12 cellular contexts compared by ENCODE assay signal in the genomic region with DNA sequence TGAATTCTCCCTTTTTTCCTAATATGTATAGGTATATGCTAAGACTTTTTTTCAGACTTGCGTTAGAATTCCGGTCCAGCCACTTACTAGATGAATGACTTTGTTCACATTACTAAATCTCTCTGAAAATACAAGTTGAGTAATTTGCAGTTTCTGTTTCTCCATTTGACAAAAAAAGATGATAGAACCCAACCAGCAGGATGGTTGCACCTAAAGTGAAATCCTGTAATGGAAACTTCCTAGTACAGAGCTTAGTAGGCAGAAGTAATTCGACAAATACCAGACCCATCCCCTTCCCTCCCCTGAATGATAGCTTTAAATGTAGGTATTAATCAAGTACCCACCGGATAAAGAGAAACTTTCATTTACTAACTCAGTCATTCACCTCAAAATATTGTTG.
DNase-seq lines count a peak whose midpoint lies in the region; ATAC-seq and TF ChIP-seq lines count a peak whose summit lies in the region.
"Had no signal": no experiment of that assay in that cellular context is flagged by ENCODE, and none has a peak within 500 bp of the region (broad histone marks: within the 10 kb centered on the region; RNA-seq: fewer than 3 reads in every experiment).

No MANE protein-coding gene starts in this region.

- H3K9me3 Mint-ChIP-seq in activated naive CD4-positive, alpha-beta T cell treated with anti-CD3 and anti-CD28 coated beads, Interleukin-2, amount 50 U/mL, for 24 hours: no peaks in the 10 kb centered on the region
- peaks cover 3% of the 10 kb centered on the region for H3K9me3 Mint-ChIP-seq in activated naive CD4-positive, alpha-beta T cell treated with anti-CD3 and anti-CD28 coated beads, Interleukin-2, amount 10 ng/mL, durations not matched to agents 7 days and 5 days
- peaks cover 3% of the 10 kb centered on the region for H3K9me3 Mint-ChIP-seq in activated naive CD8-positive, alpha-beta T cell treated with anti-CD3 and anti-CD28 coated beads, Interleukin-2, amount 50 U/mL, for 24 hours

- CTCF ChIA-PET in activated naive CD4-positive, alpha-beta T cell treated with anti-CD3 and anti-CD28 coated beads, Interleukin-2, amount 10 ng/mL, durations not matched to agents 7 days and 5 days (lab: Charles Lee): interaction anchor here (1.1 kb wide), 1 partner anchor 11 kb away, joined by 3 read pairs; no protein-coding TSS in a partner anchor

- H3K4me1 Mint-ChIP-seq in activated naive CD4-positive, alpha-beta T cell treated with anti-CD3 and anti-CD28 coated beads, Interleukin-2, amount 50 U/mL, for 24 hours: peaks cover 23% of the 10 kb centered on the region
- peaks cover 10% of the 10 kb centered on the region for H3K4me1 Mint-ChIP-seq in activated naive CD4-positive, alpha-beta T cell treated with anti-CD3 and anti-CD28 coated beads, Interleukin-2, amount 10 ng/mL, durations not matched to agents 7 days and 5 days
- peaks cover 33% of the 10 kb centered on the region for H3K4me1 Mint-ChIP-seq in activated naive CD8-positive, alpha-beta T cell treated with anti-CD3 and anti-CD28 coated beads, Interleukin-2, amount 50 U/mL, for 24 hours

- peak overlapping the region; percentile 37 for H3K27ac Mint-ChIP-seq in activated naive CD4-positive, alpha-beta T cell treated with anti-CD3 and anti-CD28 coated beads, Interleukin-2, amount 50 U/mL, for 24 hours
- no peak overlapping the region for H3K27ac Mint-ChIP-seq in activated naive CD4-positive, alpha-beta T cell treated with anti-CD3 and anti-CD28 coated beads, Interleukin-2, amount 10 ng/mL, durations not matched to agents 7 days and 5 days
- peak overlapping the region; percentile 96 for H3K27ac Mint-ChIP-seq in activated naive CD8-positive, alpha-beta T cell treated with anti-CD3 and anti-CD28 coated beads, Interleukin-2, amount 50 U/mL, for 24 hours

- DNase-seq in activated naive CD4-positive, alpha-beta T cell treated with anti-CD3 and anti-CD28 coated beads, Interleukin-2, amount 10 ng/mL, durations not matched to agents 7 days and 5 days: no peak
- no peak for DNase-seq in activated naive CD8-positive, alpha-beta T cell treated with anti-CD3 and anti-CD28 coated beads, Interleukin-2, amount 50 U/mL, for 24 hours
- no peak for DNase-seq in thoracic aorta (ENCODE audit: low spot score)
- DNase-seq in NCI-H446 treated with DMSO at 0.1 percent for 48 hours (lab: John Stamatoyannopoulos, UW): no peak
- no peak for DNase-seq in AG08396 (ENCODE audit: low spot score)
- DNase-seq in activated CD4-positive, CD25-positive, alpha-beta regulatory T cell treated with anti-CD3 and anti-CD28 coated beads, Interleukin-2, amount 50 U/mL, for 72 hours: no peak
- DNase-seq: AML-193, left lung, NCI-H146 had no signal

- H3K4me1 ChIP-seq in thoracic aorta (ENCODE audit: control insufficient read depth in 1 of 2, low read depth in 2 of 2): peaks cover 12 to 31% of the 10 kb centered on the region in 2 donors

- H3K4me3 ChIP-seq in thoracic aorta: peak overlapping the region; percentile 22
- H3K4me3 ChIP-seq: coronary artery, left lung had no signal

- H3K9me3 ChIP-seq in thoracic aorta: no peaks in the 10 kb centered on the region
- H3K9me3 ChIP-seq: left lung had no signal

- peak overlapping the region; percentile 4 to 71 for H3K27ac ChIP-seq in thoracic aorta
- H3K27ac ChIP-seq: coronary artery had no signal

- H3K36me3 Mint-ChIP-seq in activated naive CD4-positive, alpha-beta T cell treated with anti-CD3 and anti-CD28 coated beads, Interleukin-2, amount 50 U/mL, for 24 hours: no peaks in the 10 kb centered on the region
- peaks cover 5% of the 10 kb centered on the region for H3K36me3 Mint-ChIP-seq in activated naive CD4-positive, alpha-beta T cell treated with anti-CD3 and anti-CD28 coated beads, Interleukin-2, amount 10 ng/mL, durations not matched to agents 7 days and 5 days
- H3K36me3 Mint-ChIP-seq in activated naive CD8-positive, alpha-beta T cell treated with anti-CD3 and anti-CD28 coated beads, Interleukin-2, amount 50 U/mL, for 24 hours (ENCODE audit: low read depth): no peaks in the 10 kb centered on the region

- H3K4me3 Mint-ChIP-seq in activated naive CD4-positive, alpha-beta T cell treated with anti-CD3 and anti-CD28 coated beads, Interleukin-2, amount 50 U/mL, for 24 hours: no peak overlapping the region
- H3K4me3 Mint-ChIP-seq in activated naive CD4-positive, alpha-beta T cell treated with anti-CD3 and anti-CD28 coated beads, Interleukin-2, amount 10 ng/mL, durations not matched to agents 7 days and 5 days: no peak overlapping the region
- peak overlapping the region; percentile 71 for H3K4me3 Mint-ChIP-seq in activated naive CD8-positive, alpha-beta T cell treated with anti-CD3 and anti-CD28 coated beads, Interleukin-2, amount 50 U/mL, for 24 hours

- no peaks in the 10 kb centered on the region for H3K27me3 ChIP-seq in thoracic aorta (replicated peaks; ENCODE audit: insufficient read depth)
- H3K27me3 ChIP-seq: left lung had no signal

- ATAC-seq in HG03432 (IDR thresholded peaks at IDR 0.05; ENCODE audit: unreplicated experiment): peak; percentile 48
- peak; percentile 85 for ATAC-seq in activated naive CD8-positive, alpha-beta T cell treated with anti-CD3 and anti-CD28 coated beads, Interleukin-2, amount 50 U/mL, for 24 hours
- ATAC-seq in thoracic aorta (ENCODE audit: insufficient number of reproducible peaks, low FRiP score, low read depth): no peak
- ATAC-seq: left lung had no signal

- no peak for TF ChIP-seq CTCF in thoracic aorta (IDR thresholded peaks at IDR 0.05)

- H3K36me3 ChIP-seq in thoracic aorta: no peaks in the 10 kb centered on the region
- H3K36me3 ChIP-seq: left lung had no signal

- H3K27me3 Mint-ChIP-seq in activated naive CD4-positive, alpha-beta T cell treated with anti-CD3 and anti-CD28 coated beads, Interleukin-2, amount 50 U/mL, for 24 hours: no peaks in the 10 kb centered on the region
- peaks cover 9% of the 10 kb centered on the region for H3K27me3 Mint-ChIP-seq in activated naive CD4-positive, alpha-beta T cell treated with anti-CD3 and anti-CD28 coated beads, Interleukin-2, amount 10 ng/mL, durations not matched to agents 7 days and 5 days
- no peaks in the 10 kb centered on the region for H3K27me3 Mint-ChIP-seq in activated naive CD8-positive, alpha-beta T cell treated with anti-CD3 and anti-CD28 coated beads, Interleukin-2, amount 50 U/mL, for 24 hours
